ENCODE assay signal across 9 cellular contexts in genomic region chr15:56984681-56985515, GRCh38.
DNase-seq lines count a peak whose midpoint lies in the region; ATAC-seq and TF ChIP-seq lines count a peak whose summit lies in the region.
"Had no signal": no experiment of that assay in that cellular context is flagged by ENCODE, and none has a peak within 500 bp of the region (broad histone marks: within the 10 kb centered on the region; RNA-seq: fewer than 3 reads in every experiment).

No MANE protein-coding gene starts in this region.

- peak; percentile 31 for ATAC-seq in mucosa of descending colon

- H3K27me3 ChIP-seq in BLaER1: no peaks in the 10 kb centered on the region

- H4K20me1 ChIP-seq in BLaER1: peaks cover 97% of the 10 kb centered on the region

- peaks cover 77% of the 10 kb centered on the region for H3K4me1 ChIP-seq in BLaER1
- no peaks in the 10 kb centered on the region for H3K4me1 ChIP-seq in mucosa of descending colon (ENCODE audit: low read depth)

- intact Hi-C loops in mucosa of descending colon (cut with DNase I, micrococcal nuclease): no loop called here

- H3K9ac ChIP-seq in BLaER1: no peak overlapping the region

- H3K4me2 ChIP-seq in BLaER1: peak overlapping the region; percentile 19; the same call in 1 of the 2 replicates

- H3K36me3 ChIP-seq in BLaER1: no peaks in the 10 kb centered on the region
- H3K36me3 ChIP-seq in mucosa of descending colon (ENCODE audit: low read depth): no peaks in the 10 kb centered on the region

- TF ChIP-seq CTCF in mucosa of descending colon (IDR thresholded peaks at IDR 0.05): no peak

- peak; percentile 39 for DNase-seq in KBM-7
- DNase-seq in mucosa of descending colon: no peak
- no peak for DNase-seq in NCI-H2029 treated with DMSO at 0.1 percent for 48 hours (lab: John Stamatoyannopoulos, UW)
- DNase-seq in superior temporal gyrus (ENCODE audit: extremely low spot score): no peak
- no peak for DNase-seq in GOT3 (lab: John Stamatoyannopoulos, UW)
- DNase-seq in activated CD8-positive, alpha-beta memory T cell treated with anti-CD3 and anti-CD28 coated beads, Interleukin-2, amount 50 U/mL, for 4 hours: no peak
- DNase-seq: activated CD4-positive, CD25-positive, alpha-beta regulatory T cell had no signal

- in situ Hi-C loops in KBM-7 (cut with MboI; ENCODE audit: low pct_unique_long_range_greater_than_20kb, low sequenced_read_pairs): no loop called here

- no peak overlapping the region for H3K27ac ChIP-seq in BLaER1
- peak overlapping the region; percentile 38 for H3K27ac ChIP-seq in angular gyrus (ENCODE audit: low read depth, low read length)

- no peak overlapping the region for H3K4me3 ChIP-seq in BLaER1
- H3K4me3 ChIP-seq in mucosa of descending colon: no peak overlapping the region

- H3K9me3 ChIP-seq in BLaER1: no peaks in the 10 kb centered on the region
- no peaks in the 10 kb centered on the region for H3K9me3 ChIP-seq in mucosa of descending colon
